In the genomic region with DNA sequence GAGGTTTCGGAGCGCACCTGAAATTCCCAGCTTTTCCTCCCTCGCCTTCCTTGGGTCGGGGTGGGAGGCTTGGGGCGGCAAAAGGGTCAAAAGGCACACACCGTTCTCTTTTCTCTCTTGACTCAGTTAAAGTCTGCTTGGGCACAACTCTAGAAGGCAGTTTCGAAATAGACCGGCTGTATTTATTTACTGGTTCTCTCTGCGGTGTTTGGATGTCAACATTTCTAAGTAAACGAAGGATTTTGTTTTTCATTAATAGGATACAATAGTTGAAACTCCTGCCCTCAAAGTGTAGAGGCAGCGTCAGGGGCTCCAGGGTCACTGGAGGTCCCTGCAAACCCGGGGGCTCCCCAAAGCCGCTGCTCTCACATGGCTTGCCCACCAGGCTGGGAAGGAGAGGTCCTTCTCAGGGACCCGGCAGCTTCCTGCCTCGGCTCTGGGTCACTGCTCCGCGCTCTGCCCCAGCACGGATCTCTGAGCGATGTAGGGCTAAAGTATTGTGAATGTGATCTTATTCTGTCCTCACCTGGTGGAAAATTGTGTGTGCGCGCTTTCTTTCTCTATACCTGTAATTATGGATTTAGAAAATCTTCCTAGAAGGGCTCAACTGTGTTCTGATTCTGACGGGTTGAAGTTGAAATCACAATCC, we compare ENCODE assay signal across 8 cellular contexts. TPM values are rescaled to one million over a fixed set of nuclear protein-coding genes. Genes with fewer than 3 reads are reported as not detected.
DNase-seq lines count a peak whose midpoint lies in the region; ATAC-seq and TF ChIP-seq lines count a peak whose summit lies in the region.

No MANE protein-coding gene starts in this region.

- H3K27me3 ChIP-seq in prostate gland (replicated peaks; ENCODE audit: insufficient read depth): no peaks in the 10 kb centered on the region

- H3K36me3 Mint-ChIP-seq in T-cell: no peaks in the 10 kb centered on the region

- in situ Hi-C loops in G401 (cut with HindIII; ENCODE audit: low sequenced_read_pairs): no loop called here

- no peaks in the 10 kb centered on the region for H3K4me1 ChIP-seq in prostate gland (replicated peaks)

- TF ChIP-seq CTCF in prostate gland (IDR thresholded peaks at IDR 0.05): no peak

- H3K4me3 Mint-ChIP-seq in T-cell: peak overlapping the region; percentile 72 to 75 (median 73)

- H3K4me3 ChIP-seq in prostate gland: peak overlapping the region; percentile 49 to 63

- WGBS in prostate gland: 6% methylated on average over 22 of the region's 22 CpGs

- DNase-seq in G401 (ENCODE audit: low spot score) (peak; percentile 1), T-cell (no peak), fibroblast of gingiva (ENCODE audit: low read depth) (peak; percentile 35), prostate gland (ENCODE audit: low spot score) (no peak)

- peaks cover 11 to 16% (median 11%) of the 10 kb centered on the region in 3 donors for H3K4me1 Mint-ChIP-seq in T-cell

- peaks cover 21 to 24% of the 10 kb centered on the region in 2 donors for H3K27me3 Mint-ChIP-seq in T-cell

- no peaks in the 10 kb centered on the region for H3K9me3 Mint-ChIP-seq in T-cell

- intact Hi-C loops in prostate gland (cut with DNase I): no loop called here

- H3K27ac Mint-ChIP-seq in T-cell: no peak overlapping the region

- H3K36me3 ChIP-seq in prostate gland: no peaks in the 10 kb centered on the region

- ATAC-seq in T-cell (replicated peaks in 1 of 4) (no peak), GM18511 (IDR thresholded peaks at IDR 0.05; ENCODE audit: unreplicated experiment) (no peak), HG03097 (IDR thresholded peaks at IDR 0.05; ENCODE audit: low FRiP score, unreplicated experiment) (no peak), HG02981 (IDR thresholded peaks at IDR 0.05; ENCODE audit: unreplicated experiment) (no peak), HG03095 (IDR thresholded peaks at IDR 0.05; ENCODE audit: unreplicated experiment) (no peak)

- no peaks in the 10 kb centered on the region for H3K9me3 ChIP-seq in prostate gland

- no peak for TF ChIP-seq POLR2A in prostate gland (IDR thresholded peaks at IDR 0.05)

- POLR2A ChIA-PET in T-cell (lab: Charles Lee): interaction anchor here in 1 of 2 donors (0.6 kb wide), 1 partner anchor 415 kb away, joined by 4 read pairs; no protein-coding TSS in a partner anchor

- CTCF ChIA-PET in T-cell (lab: Charles Lee): interaction anchor here in 1 of 2 donors (0.6 kb wide), 1 partner anchor 7 kb away, joined by 3 read pairs; no protein-coding TSS in a partner anchor

- peak overlapping the region; percentile 59 to 64 for H3K27ac ChIP-seq in prostate gland

RNA-seq across cellular contexts. Expression of gene BMERB1, which starts 1.0 kb away (rescaled TPM):
- total RNA-seq in G401 (2014; rRNA removed; shearing (Covaris generic)): 20.8 and 32.9 TPM in 2 replicates
- total RNA-seq in T-cell: 1 to 10 TPM; 2.1 to 9.6 (median 5.6) TPM
- total RNA-seq in prostate gland: 10 to 100 TPM; 49.1 to 51.1 TPM

RNA-seq across cellular contexts. Expression of gene MPV17L, which starts 39.8 kb away (rescaled TPM):
- total RNA-seq in G401 (2014; rRNA removed; shearing (Covaris generic)): 5.2 and 6.7 TPM in 2 replicates
- total RNA-seq in T-cell: under 1 TPM in 3 of 5 donors, not detected in 2; 0.09 to 0.19 (median 0.13) TPM
- total RNA-seq in prostate gland: 10 to 100 TPM in 1 of 2 donors, 1 to 10 TPM in 1; 8.1 to 13.5 TPM

RNA-seq across cellular contexts. Expression of gene NPIPA5, which starts 57.2 kb away (rescaled TPM):
- 4.9 and 7.2 TPM in 2 replicates for total RNA-seq in G401 (2014; rRNA removed; shearing (Covaris generic))
- total RNA-seq in T-cell (10 to 100 TPM in 1 of 5 donors, 1 to 10 TPM in 4; 1.0 to 16.7 (median 6.5) TPM), prostate gland (10 to 100 TPM in 1 of 2 donors, 1 to 10 TPM in 1; 8.3 to 31.3 TPM)

Comparison
In these comparisons a context has a peak if more than half of its experiments do, and no peak if none do; other contexts are left out.
1. DNase-seq: peak in G401 (single experiment) and fibroblast of gingiva (single experiment); none in T-cell (0 of 34) and prostate gland (single experiment).